ENCODE assay signal across 8 cellular contexts in genomic region chr19:35777411-35777841, GRCh38. TPM values are rescaled to one million over a fixed set of nuclear protein-coding genes. Genes with fewer than 3 reads are reported as not detected.
A peak's percentile ranks its signal among the peaks of the same experiment; 100 is the strongest.
DNase-seq lines count a peak whose midpoint lies in the region; ATAC-seq and TF ChIP-seq lines count a peak whose summit lies in the region.
"Had no signal": no experiment of that assay in that cellular context is flagged by ENCODE, and none has a peak within 500 bp of the region (broad histone marks: within the 10 kb centered on the region; RNA-seq: fewer than 3 reads in every experiment).

No MANE protein-coding gene starts in this region.

- no peak for ATAC-seq in HG02763 (IDR thresholded peaks at IDR 0.05; ENCODE audit: unreplicated experiment)

- peaks cover 14% of the 10 kb centered on the region for H3K36me3 Mint-ChIP-seq in nephron progenitor cell (ENCODE audit: low read depth)

- TF ChIP-seq CTCF in nephron progenitor cell (IDR thresholded peaks at IDR 0.05) (no peak), GM10266 (IDR thresholded peaks at IDR 0.05; ENCODE audit: control insufficient read depth, insufficient read depth, low read depth, missing control alignments) (no peak)

- peak overlapping the region; percentile 24 for H3K27ac Mint-ChIP-seq in nephron progenitor cell

- peaks cover 17% of the 10 kb centered on the region for H3K27me3 ChIP-seq in H7 (ENCODE audit: control insufficient read depth, insufficient read depth, low read length)
- H3K27me3 ChIP-seq: esophagus muscularis mucosa had no signal

- H3K27me3 Mint-ChIP-seq in nephron progenitor cell (ENCODE audit: low read depth, poor library complexity) = peaks cover 10% of the 10 kb centered on the region

- H3K36me3 ChIP-seq in H7 (replicated peaks; ENCODE audit: control insufficient read depth, insufficient read depth, low read length) = no peaks in the 10 kb centered on the region

- no peaks in the 10 kb centered on the region for H3K9me3 Mint-ChIP-seq in nephron progenitor cell

- H3K4me3 Mint-ChIP-seq in nephron progenitor cell = peak overlapping the region; percentile 89

- H3K4me3 ChIP-seq in H7 (ENCODE audit: insufficient read depth, low read depth, low read length) = no peak overlapping the region
- H3K4me3 ChIP-seq: esophagus muscularis mucosa had no signal

- peak; percentile 85 for DNase-seq in H7
- peak; percentile 75 for DNase-seq in ecto neural progenitor cell (ENCODE audit: low spot score)
- DNase-seq in nephron progenitor cell = no peak
- DNase-seq in germinal center (ENCODE audit: low spot score) = no peak
- DNase-seq in GM10266 (ENCODE audit: extremely low spot score) = no peak
- DNase-seq: central memory CD4-positive, alpha-beta T cell had no signal

- H3K4me1 Mint-ChIP-seq in nephron progenitor cell = peaks cover 33% of the 10 kb centered on the region

RNA-seq across cellular contexts. Expression of gene ARHGAP33, which starts 2.1 kb away (rescaled TPM):
- total RNA-seq in H7 (2014; rRNA removed; shearing (Covaris generic)) = 3.7 and 6.4 TPM in 2 replicates

RNA-seq across cellular contexts. Expression of gene PROSER3, which starts 19.4 kb away (rescaled TPM):
- total RNA-seq in H7 (2014; rRNA removed; shearing (Covaris generic)) = 6.8 and 14.0 TPM in 2 replicates

RNA-seq across cellular contexts. Expression of gene HSPB6, which starts 20.6 kb away (rescaled TPM):
- total RNA-seq in H7 (2014; rRNA removed; shearing (Covaris generic)) = 0.48 and 1.4 TPM in 2 replicates

RNA-seq across cellular contexts. Expression of gene LIN37, which starts 29.1 kb away (rescaled TPM):
- 5.0 and 17.2 TPM in 2 replicates for total RNA-seq in H7 (2014; rRNA removed; shearing (Covaris generic))

RNA-seq across cellular contexts. Expression of gene PSENEN, which starts 32.0 kb away (rescaled TPM):
- 53.2 and 58.6 TPM in 2 replicates for total RNA-seq in H7 (2014; rRNA removed; shearing (Covaris generic))

Comparison
In these comparisons a context has a peak if more than half of its experiments do, and no peak if none do; other contexts are left out.
1. DNase-seq: peak in H7 (single experiment) and ecto neural progenitor cell (single experiment); none in nephron progenitor cell (single experiment), germinal center (single experiment) and GM10266 (single experiment).